In the genomic region with DNA sequence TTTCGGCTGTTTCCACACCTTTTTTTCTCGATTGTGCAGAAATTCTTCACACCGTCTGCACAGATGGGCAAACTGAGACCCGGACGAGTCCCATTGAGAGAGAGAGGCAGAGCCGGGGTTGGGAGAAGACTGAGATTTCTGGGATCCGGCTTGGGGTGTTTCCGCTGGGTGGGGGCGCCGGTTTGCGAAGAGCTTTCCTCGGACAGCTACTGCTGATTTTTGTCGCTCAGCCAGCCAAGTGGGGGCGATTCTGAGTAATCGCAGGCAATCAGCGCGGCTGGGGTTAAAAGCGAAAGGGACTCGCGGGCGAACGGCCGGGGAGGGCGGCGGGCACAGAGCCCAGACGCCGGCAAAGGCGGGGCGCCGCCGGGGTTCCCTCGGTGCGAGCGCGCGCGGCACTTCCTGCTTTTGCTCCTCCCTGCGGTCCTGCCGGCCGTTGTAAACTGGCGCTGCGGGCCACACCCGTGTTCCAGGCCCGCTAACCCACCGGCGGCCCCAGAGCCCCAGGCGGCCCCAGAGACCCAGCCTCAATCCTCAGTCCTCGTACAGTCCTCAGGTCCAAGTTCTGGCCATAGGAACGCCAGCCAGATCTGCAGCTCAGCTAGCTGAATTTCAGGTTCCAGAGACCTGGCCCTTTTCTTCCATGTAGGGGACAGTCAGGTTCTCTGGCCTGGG, we compare ENCODE assay signal across 8 cellular contexts. TPM values are rescaled to one million over a fixed set of nuclear protein-coding genes. Genes with fewer than 3 reads are reported as not detected.
DNase-seq lines count a peak whose midpoint lies in the region; ATAC-seq lines count a peak whose summit lies in the region.

No MANE protein-coding gene starts in this region.

- H3K27me3 Mint-ChIP-seq in activated T-helper 2 cell treated with anti-CD3 and anti-CD28 coated beads, Interferon-gamma antibody, Interleukin-2, Interleukin-4, amounts not matched to agents 10 μg/mL and 5 μg/mL and 100 μg/mL, durations not matched to agents 14 hours and 24 hours and 36 hours (ENCODE audit: low read depth) = peaks cover 7% of the 10 kb centered on the region
- no peaks in the 10 kb centered on the region for H3K27me3 Mint-ChIP-seq in natural killer cell treated with Interleukin-12 subunit alpha and Interleukin-12 subunit beta and Interleukin-15 and Interleukin-18, amount 100 ng/mL, for 72 hours

- H3K27ac Mint-ChIP-seq in activated T-helper 2 cell treated with anti-CD3 and anti-CD28 coated beads, Interferon-gamma antibody, Interleukin-2, Interleukin-4, amounts not matched to agents 10 μg/mL and 5 μg/mL and 100 μg/mL, durations not matched to agents 14 hours and 24 hours and 36 hours = peak overlapping the region; percentile 73
- H3K27ac Mint-ChIP-seq in natural killer cell treated with Interleukin-12 subunit alpha and Interleukin-12 subunit beta and Interleukin-15 and Interleukin-18, amount 100 ng/mL, for 72 hours = peak overlapping the region; percentile 74 to 88

- peaks cover 43% of the 10 kb centered on the region for H3K4me1 Mint-ChIP-seq in activated T-helper 2 cell treated with anti-CD3 and anti-CD28 coated beads, Interferon-gamma antibody, Interleukin-2, Interleukin-4, amounts not matched to agents 10 μg/mL and 5 μg/mL and 100 μg/mL, durations not matched to agents 14 hours and 24 hours and 36 hours (ENCODE audit: low read depth)
- peaks cover 33 to 43% of the 10 kb centered on the region in 2 donors for H3K4me1 Mint-ChIP-seq in natural killer cell treated with Interleukin-12 subunit alpha and Interleukin-12 subunit beta and Interleukin-15 and Interleukin-18, amount 100 ng/mL, for 72 hours (ENCODE audit: low read depth in 2 of 2)

- intact Hi-C loops in activated T-helper 2 cell treated with anti-CD3 and anti-CD28 coated beads, Interferon-gamma antibody, Interleukin-2, Interleukin-4, amounts not matched to agents 10 μg/mL and 5 μg/mL and 100 μg/mL, durations not matched to agents 14 hours and 24 hours and 36 hours (cut with micrococcal nuclease) = loop anchor here (1.0 to 5.0 kb wide), 7 partner anchors 32 to 481 kb away; partner anchors contain the start of genes FGGY and JUN

- ATAC-seq in GM21723 (IDR thresholded peaks at IDR 0.05; ENCODE audit: unreplicated experiment) = peak; percentile 82
- ATAC-seq in natural killer cell treated with Interleukin-12 subunit alpha and Interleukin-12 subunit beta and Interleukin-15 and Interleukin-18, amount 100 ng/mL, for 72 hours = peak; percentile 93 to 96

- peak overlapping the region; percentile 76 for H3K4me3 Mint-ChIP-seq in activated T-helper 2 cell treated with anti-CD3 and anti-CD28 coated beads, Interferon-gamma antibody, Interleukin-2, Interleukin-4, amounts not matched to agents 10 μg/mL and 5 μg/mL and 100 μg/mL, durations not matched to agents 14 hours and 24 hours and 36 hours (ENCODE audit: low read depth)
- H3K4me3 Mint-ChIP-seq in natural killer cell treated with Interleukin-12 subunit alpha and Interleukin-12 subunit beta and Interleukin-15 and Interleukin-18, amount 100 ng/mL, for 72 hours = peak overlapping the region; percentile 87

- H3K36me3 Mint-ChIP-seq in activated T-helper 2 cell treated with anti-CD3 and anti-CD28 coated beads, Interferon-gamma antibody, Interleukin-2, Interleukin-4, amounts not matched to agents 10 μg/mL and 5 μg/mL and 100 μg/mL, durations not matched to agents 14 hours and 24 hours and 36 hours (ENCODE audit: low read depth) = no peaks in the 10 kb centered on the region
- no peaks in the 10 kb centered on the region for H3K36me3 Mint-ChIP-seq in natural killer cell treated with Interleukin-12 subunit alpha and Interleukin-12 subunit beta and Interleukin-15 and Interleukin-18, amount 100 ng/mL, for 72 hours

- H3K9me3 Mint-ChIP-seq in activated T-helper 2 cell treated with anti-CD3 and anti-CD28 coated beads, Interferon-gamma antibody, Interleukin-2, Interleukin-4, amounts not matched to agents 10 μg/mL and 5 μg/mL and 100 μg/mL, durations not matched to agents 14 hours and 24 hours and 36 hours = no peaks in the 10 kb centered on the region
- H3K9me3 Mint-ChIP-seq in natural killer cell treated with Interleukin-12 subunit alpha and Interleukin-12 subunit beta and Interleukin-15 and Interleukin-18, amount 100 ng/mL, for 72 hours = no peaks in the 10 kb centered on the region

- peak overlapping the region; percentile 57 for H3K4me3 ChIP-seq in Jurkat, Clone E6-1 (ENCODE audit: low read length)

- DNase-seq in Daoy (ENCODE audit: low read depth) (peak; percentile 96), RPMI8226 (peak; percentile 95), fibroblast of peridontal ligament (ENCODE audit: extremely low read depth) (peak; percentile 89)
- peak; percentile 60 for DNase-seq in Jurkat, Clone E6-1 (ENCODE audit: low read depth, low spot score)
- DNase-seq in activated T-helper 2 cell treated with anti-CD3 and anti-CD28 coated beads, Interferon-gamma antibody, Interleukin-2, Interleukin-4, amounts not matched to agents 10 μg/mL and 5 μg/mL and 100 μg/mL, durations not matched to agents 14 hours and 24 hours and 36 hours (ENCODE audit: low spot score) = peak; percentile 85
- peak; percentile 94 for DNase-seq in natural killer cell treated with Interleukin-12 subunit alpha and Interleukin-12 subunit beta and Interleukin-15 and Interleukin-18, amount 100 ng/mL, for 72 hours (ENCODE audit: low spot score)
- DNase-seq in stimulated activated naive CD4-positive, alpha-beta T cell (lab: John Stamatoyannopoulos, UW) = peak; percentile 57 to 70 (median 66)

RNA-seq across cellular contexts. Expression of gene JUN, which starts 32.4 kb away (rescaled TPM):
- total RNA-seq in Daoy (2014; rRNA removed; shearing (Covaris generic)) = 161 and 165 TPM in 2 replicates
- polyA plus RNA-seq in Jurkat, Clone E6-1 (2012; ENCODE audit: insufficient read depth, insufficient read length) = 2.2 TPM
- 29.5 and 30.2 TPM in 2 replicates for total RNA-seq in activated T-helper 2 cell treated with anti-CD3 and anti-CD28 coated beads, Interferon-gamma antibody, Interleukin-2, Interleukin-4, amounts not matched to agents 10 μg/mL and 5 μg/mL and 100 μg/mL, durations not matched to agents 14 hours and 24 hours and 36 hours
- total RNA-seq in natural killer cell treated with Interleukin-12 subunit alpha and Interleukin-12 subunit beta and Interleukin-15 and Interleukin-18, amount 100 ng/mL, for 72 hours = 10 to 100 TPM; 62.2 to 90.1 TPM

Comparison
In these comparisons a context has a peak if more than half of its experiments do, and no peak if none do; other contexts are left out.
1. Peak in every context shown above with its lines: DNase-seq, ATAC-seq and H3K4me3 ChIP-seq.